In genomic region chr3:10248184-10248983, GRCh38 we compare ENCODE assay signal across 1 cellular context.
TF ChIP-seq lines count a peak whose summit lies in the region.

TATDN2 (plus strand) TSS chr3:10248459; CDS start chr3:10249201, 742 bp downstream.

TF ChIP-seq in K562, 482 proteins besides CTCF, POLR2A, EP300 and RAD21 (continued from another document and continues in another):
- TF ChIP-seq CBX3 (IDR thresholded peaks at IDR 0.05; ENCODE audit: borderline replicate concordance in 1 of 2, low read length in 2 of 2) (peak in 1 of 2 experiments; percentile 99; a peak in 2 of 3 replicates), CTBP1 (IDR thresholded peaks at IDR 0.05; ENCODE audit: borderline replicate concordance) (peak; percentile 78), GABPB1 (CRISPR knock-in tag; IDR thresholded peaks at IDR 0.05) (peak; percentile 70), ZMIZ1 (IDR thresholded peaks at IDR 0.05; ENCODE audit: low read depth in 2 of 2, low read length in 2 of 2) (0 out of 4 replicates have a peak, but pooled peaks of 1 of the 2 experiments have one; percentile 9), ZNF79 (CRISPR knock-in tag; IDR thresholded peaks at IDR 0.05; ENCODE audit: low read depth) (no peak), NR4A1 (CRISPR knock-in tag; IDR thresholded peaks at IDR 0.05) (no peak), NR4A1 (tag; IDR thresholded peaks at IDR 0.05) (0 out of 2 replicates have a peak, but pooled peaks have one; percentile 24), ZNF518B (CRISPR knock-in tag; IDR thresholded peaks at IDR 0.05) (no peak), ID3 (CRISPR knock-in tag; IDR thresholded peaks at IDR 0.05) (no peak), ID3 (tag; IDR thresholded peaks at IDR 0.05) (no peak), ZNF609 (CRISPR knock-in tag; IDR thresholded peaks at IDR 0.05; ENCODE audit: borderline replicate concordance) (no peak), BCLAF1 (IDR thresholded peaks at IDR 0.05; ENCODE audit: borderline replicate concordance in 1 of 2, control insufficient read depth in 1 of 2, low read depth in 2 of 2, low read length in 1 of 2) (no peak), TAF9B (IDR thresholded peaks at IDR 0.05; ENCODE audit: partially characterized antibody) (no peak), NR2C1 (IDR thresholded peaks at IDR 0.05) (no peak), NR2C1 (tag; IDR thresholded peaks at IDR 0.05) (peak; percentile 15; the same call in 1 of the 2 replicates), USF2 (CRISPR knock-in tag; IDR thresholded peaks at IDR 0.05) (peak; percentile 82), SPI1 (IDR thresholded peaks at IDR 0.05; ENCODE audit: borderline replicate concordance, low read depth, low read length) (no peak), ETS1 (conservative IDR thresholded peaks at IDR 0.05; ENCODE audit: control insufficient read depth, low read depth, low read length) (0 out of 2 replicates have a peak, but pooled peaks have one; percentile 47), ZNF699 (CRISPR knock-in tag; IDR thresholded peaks at IDR 0.05; ENCODE audit: insufficient replicate concordance) (no peak), ARID4B (CRISPR knock-in tag; IDR thresholded peaks at IDR 0.05) (peak; percentile 35; the same call in 1 of the 2 replicates), RBM14 (IDR thresholded peaks at IDR 0.05; ENCODE audit: borderline replicate concordance, insufficient read depth, low read depth, low read length) (no peak), CEBPG (CRISPR knock-in tag; IDR thresholded peaks at IDR 0.05) (0 out of 2 replicates have a peak, but pooled peaks have one; percentile 32), CEBPG (tag; conservative IDR thresholded peaks at IDR 0.05 in 1 of 2, IDR thresholded peaks at IDR 0.05 in 1 of 2) (no peak), RBBP5 (IDR thresholded peaks at IDR 0.05; ENCODE audit: borderline replicate concordance, insufficient read depth, low read length, poor library complexity, severe bottlenecking) (peak; percentile 84), RBM25 (IDR thresholded peaks at IDR 0.05; ENCODE audit: low read depth, low read length, severe bottlenecking) (peak; percentile 71)
